ENCODE assay signal across 8 cellular contexts in genomic region chr3:48595526-48596121, GRCh38. TPM values are rescaled to one million over a fixed set of nuclear protein-coding genes. Genes with fewer than 3 reads are reported as not detected.
DNase-seq lines count a peak whose midpoint lies in the region; ATAC-seq and TF ChIP-seq lines count a peak whose summit lies in the region.

No MANE protein-coding gene starts in this region.

- no peaks in the 10 kb centered on the region for H3K4me1 Mint-ChIP-seq in activated T-helper 1 cell treated with anti-CD3 and anti-CD28 coated beads, Interleukin-12 subunit alpha, Interleukin-12 subunit beta, Interleukin-2, Interleukin-4 antibody, amounts not matched to agents 30 ng/mL and 10 ng/mL and 1 ng/mL, durations not matched to agents 14 hours and 24 hours and 36 hours (ENCODE audit: low read depth)

- H3K27ac ChIP-seq in GM23248 = peak overlapping the region; percentile 44
- H3K27ac ChIP-seq in gastroesophageal sphincter = peak overlapping the region in 2 of 4 donors; percentile 31 to 83
- no peak overlapping the region for H3K27ac ChIP-seq in effector memory CD4-positive, alpha-beta T cell (ENCODE audit: insufficient read depth, low read length, poor library complexity, severe bottlenecking)

- 1 to 3% methylated on average over 10 of the region's 10 CpGs for WGBS in GM23248 (ENCODE audit: low coverage in 1 of 2, low lambda C conversion rate in 2 of 2, missing lambda C conversion rate in 2 of 2), 2 experiments
- 15 to 24% methylated on average over 3 to 8 of the region's 10 CpGs for WGBS in gastroesophageal sphincter (ENCODE audit: low coverage in 1 of 2), 2 donors

- peaks cover 32% of the 10 kb centered on the region for H3F3A ChIP-seq in GM23248 (ENCODE audit: insufficient read depth)

- no peak overlapping the region for H3K27ac Mint-ChIP-seq in activated T-helper 1 cell treated with anti-CD3 and anti-CD28 coated beads, Interleukin-12 subunit alpha, Interleukin-12 subunit beta, Interleukin-2, Interleukin-4 antibody, amounts not matched to agents 30 ng/mL and 10 ng/mL and 1 ng/mL, durations not matched to agents 14 hours and 24 hours and 36 hours

- H3K9me3 Mint-ChIP-seq in activated T-helper 1 cell treated with anti-CD3 and anti-CD28 coated beads, Interleukin-12 subunit alpha, Interleukin-12 subunit beta, Interleukin-2, Interleukin-4 antibody, amounts not matched to agents 30 ng/mL and 10 ng/mL and 1 ng/mL, durations not matched to agents 14 hours and 24 hours and 36 hours = no peaks in the 10 kb centered on the region

- no peaks in the 10 kb centered on the region for H3K9me2 ChIP-seq in GM23248 (ENCODE audit: insufficient read depth)

- H2AFZ ChIP-seq in GM23248 = no peak overlapping the region

- H3K4me3 ChIP-seq in GM23248 = peak overlapping the region; percentile 68
- H3K4me3 ChIP-seq in gastroesophageal sphincter = peak overlapping the region in 1 of 2 donors; percentile 45
- H3K4me3 ChIP-seq in effector memory CD4-positive, alpha-beta T cell (ENCODE audit: insufficient read depth, low read depth, low read length, poor library complexity, severe bottlenecking) = no peak overlapping the region

- no peak for TF ChIP-seq EP300 in gastroesophageal sphincter (IDR thresholded peaks at IDR 0.05)

- H3K36me3 ChIP-seq in GM23248 (ENCODE audit: low read depth) (peaks cover 12% of the 10 kb centered on the region; the same call in 1 of the 2 replicates), gastroesophageal sphincter (peaks cover 0 to 34% of the 10 kb centered on the region in 2 donors)
- peaks cover 29% of the 10 kb centered on the region for H3K36me3 ChIP-seq in effector memory CD4-positive, alpha-beta T cell (ENCODE audit: control insufficient read depth, insufficient read depth, low read length)

- H3K4me2 ChIP-seq in GM23248 (ENCODE audit: unreplicated experiment) = peak overlapping the region; percentile 76

- DNase-seq in GM23248 (peak; percentile 97), SW480 (ENCODE audit: low spot score) (peak; percentile 92), sciatic nerve (ENCODE audit: low spot score) (no peak), NCI-H2196 treated with DMSO at 0.1 percent for 48 hours (lab: John Stamatoyannopoulos, UW; ENCODE audit: unreplicated experiment) (no peak)
- no peak for DNase-seq in activated T-helper 1 cell treated with anti-CD3 and anti-CD28 coated beads, Interleukin-12 subunit alpha, Interleukin-12 subunit beta, Interleukin-2, Interleukin-4 antibody, amounts not matched to agents 30 ng/mL and 10 ng/mL and 1 ng/mL, durations not matched to agents 14 hours and 24 hours and 36 hours (ENCODE audit: low spot score)
- no peak for DNase-seq in effector memory CD4-positive, alpha-beta T cell

- in situ Hi-C loops in GM23248 (cut with MboI) = no loop called here

- no peaks in the 10 kb centered on the region for H4K20me1 ChIP-seq in GM23248 (ENCODE audit: insufficient read depth)

- no peak for TF ChIP-seq CTCF in gastroesophageal sphincter (IDR thresholded peaks at IDR 0.05)

- peaks cover 13% of the 10 kb centered on the region for H3K36me3 Mint-ChIP-seq in activated T-helper 1 cell treated with anti-CD3 and anti-CD28 coated beads, Interleukin-12 subunit alpha, Interleukin-12 subunit beta, Interleukin-2, Interleukin-4 antibody, amounts not matched to agents 30 ng/mL and 10 ng/mL and 1 ng/mL, durations not matched to agents 14 hours and 24 hours and 36 hours (ENCODE audit: low read depth)

- peaks cover 7% of the 10 kb centered on the region; the same call in 1 of the 2 replicates for H3K79me2 ChIP-seq in GM23248 (ENCODE audit: insufficient read depth)

- H3K9ac ChIP-seq in GM23248 = peak overlapping the region; percentile 72; the same call in 1 of the 2 replicates

- peaks cover 52% of the 10 kb centered on the region for H3K4me1 ChIP-seq in GM23248 (ENCODE audit: insufficient read depth)
- peaks cover 0 to 42% (median 32%) of the 10 kb centered on the region in 3 donors for H3K4me1 ChIP-seq in gastroesophageal sphincter
- H3K4me1 ChIP-seq in effector memory CD4-positive, alpha-beta T cell (ENCODE audit: control insufficient read depth, insufficient read depth, low read length, poor library complexity, severe bottlenecking) = peaks cover 5% of the 10 kb centered on the region

- peaks cover 14% of the 10 kb centered on the region for H3K27me3 Mint-ChIP-seq in activated T-helper 1 cell treated with anti-CD3 and anti-CD28 coated beads, Interleukin-12 subunit alpha, Interleukin-12 subunit beta, Interleukin-2, Interleukin-4 antibody, amounts not matched to agents 30 ng/mL and 10 ng/mL and 1 ng/mL, durations not matched to agents 14 hours and 24 hours and 36 hours (ENCODE audit: insufficient read depth)

- intact Hi-C loops in sciatic nerve (cut with DNase I) = no loop called here
- intact Hi-C loops in activated T-helper 1 cell treated with anti-CD3 and anti-CD28 coated beads, Interleukin-12 subunit alpha, Interleukin-12 subunit beta, Interleukin-2, Interleukin-4 antibody, amounts not matched to agents 30 ng/mL and 10 ng/mL and 1 ng/mL, durations not matched to agents 14 hours and 24 hours and 36 hours (cut with micrococcal nuclease) = no loop called here

- no peaks in the 10 kb centered on the region for H3K27me3 ChIP-seq in GM23248 (replicated peaks; ENCODE audit: insufficient read depth)
- H3K27me3 ChIP-seq in gastroesophageal sphincter = peaks cover 39% of the 10 kb centered on the region
- H3K27me3 ChIP-seq in effector memory CD4-positive, alpha-beta T cell (replicated peaks; ENCODE audit: control insufficient read depth, insufficient read depth, low read length, poor library complexity, severe bottlenecking) = peaks cover 11% of the 10 kb centered on the region

- no peak for TF ChIP-seq POLR2A in gastroesophageal sphincter (IDR thresholded peaks at IDR 0.05)

- H3K9me3 ChIP-seq in GM23248 (ENCODE audit: low read depth) (no peaks in the 10 kb centered on the region), gastroesophageal sphincter (no peaks in the 10 kb centered on the region)
- H3K9me3 ChIP-seq in effector memory CD4-positive, alpha-beta T cell (ENCODE audit: control insufficient read depth, low read length) = no peaks in the 10 kb centered on the region

- no peak overlapping the region for H3K4me3 Mint-ChIP-seq in activated T-helper 1 cell treated with anti-CD3 and anti-CD28 coated beads, Interleukin-12 subunit alpha, Interleukin-12 subunit beta, Interleukin-2, Interleukin-4 antibody, amounts not matched to agents 30 ng/mL and 10 ng/mL and 1 ng/mL, durations not matched to agents 14 hours and 24 hours and 36 hours

- ATAC-seq in gastroesophageal sphincter (peak; percentile 16), sciatic nerve (peak; percentile 23)
- ATAC-seq in activated CD4-positive, CD25-positive, alpha-beta regulatory T cell treated with anti-CD3 and anti-CD28 coated beads, Interleukin-2, amount 50 U/mL, for 24 hours = no peak

RNA-seq across cellular contexts. Expression of gene COL7A1, which starts 0.5 kb away (rescaled TPM):
- 27.9 and 33.6 TPM in 2 replicates for total RNA-seq in GM23248 (2014; rRNA removed; shearing (Covaris generic))
- polyA plus RNA-seq in GM23248 (2016; fragmentation: Nextera tagmentation; extraction: Ambion mirVana) = 11.2 and 11.9 TPM in 2 replicates
- total RNA-seq in gastroesophageal sphincter = 1 to 10 TPM; 1.7 to 3.9 (median 1.9) TPM
- 8.7 TPM for total RNA-seq in sciatic nerve
- 0.39 and 0.83 TPM in 2 replicates for total RNA-seq in activated T-helper 1 cell treated with anti-CD3 and anti-CD28 coated beads, Interleukin-12 subunit alpha, Interleukin-12 subunit beta, Interleukin-2, Interleukin-4 antibody, amounts not matched to agents 30 ng/mL and 10 ng/mL and 1 ng/mL, durations not matched to agents 14 hours and 24 hours and 36 hours

RNA-seq across cellular contexts. Expression of gene UQCRC1, which starts 13.8 kb away (rescaled TPM):
- total RNA-seq in GM23248 (2014; rRNA removed; shearing (Covaris generic)) = 285 and 490 TPM in 2 replicates
- polyA plus RNA-seq in GM23248 (2016; fragmentation: Nextera tagmentation; extraction: Ambion mirVana) = 252 and 279 TPM in 2 replicates
- total RNA-seq in gastroesophageal sphincter (100 to 1,000 TPM; 195 to 346 (median 302) TPM), sciatic nerve (96.9 TPM)
- total RNA-seq in activated T-helper 1 cell treated with anti-CD3 and anti-CD28 coated beads, Interleukin-12 subunit alpha, Interleukin-12 subunit beta, Interleukin-2, Interleukin-4 antibody, amounts not matched to agents 30 ng/mL and 10 ng/mL and 1 ng/mL, durations not matched to agents 14 hours and 24 hours and 36 hours = 191 and 193 TPM in 2 replicates

RNA-seq across cellular contexts. Expression of gene TMEM89, which starts 25.9 kb away (rescaled TPM):
- not detected in 2 replicates for total RNA-seq in GM23248 (2014; rRNA removed; shearing (Covaris generic))
- polyA plus RNA-seq in GM23248 (2016; fragmentation: Nextera tagmentation; extraction: Ambion mirVana) = not detected in 2 replicates
- total RNA-seq in gastroesophageal sphincter = not detected
- not detected for total RNA-seq in sciatic nerve
- 1.6 TPM in 1 of 2 replicates, not detected in the other for total RNA-seq in activated T-helper 1 cell treated with anti-CD3 and anti-CD28 coated beads, Interleukin-12 subunit alpha, Interleukin-12 subunit beta, Interleukin-2, Interleukin-4 antibody, amounts not matched to agents 30 ng/mL and 10 ng/mL and 1 ng/mL, durations not matched to agents 14 hours and 24 hours and 36 hours

RNA-seq across cellular contexts. Expression of gene UCN2, which starts 32.0 kb away (rescaled TPM):
- total RNA-seq in GM23248 (2014; rRNA removed; shearing (Covaris generic)) = 0.25 and 0.86 TPM in 2 replicates
- polyA plus RNA-seq in GM23248 (2016; fragmentation: Nextera tagmentation; extraction: Ambion mirVana) = 0.25 and 0.45 TPM in 2 replicates
- under 1 TPM in 1 of 4 donors, not detected in 3; 0.19 TPM for total RNA-seq in gastroesophageal sphincter
- total RNA-seq in sciatic nerve = not detected
- 0.21 TPM in 1 of 2 replicates, not detected in the other for total RNA-seq in activated T-helper 1 cell treated with anti-CD3 and anti-CD28 coated beads, Interleukin-12 subunit alpha, Interleukin-12 subunit beta, Interleukin-2, Interleukin-4 antibody, amounts not matched to agents 30 ng/mL and 10 ng/mL and 1 ng/mL, durations not matched to agents 14 hours and 24 hours and 36 hours

RNA-seq across cellular contexts. Expression of gene PFKFB4, which starts 39.0 kb away (rescaled TPM):
- total RNA-seq in GM23248 (2014; rRNA removed; shearing (Covaris generic)) = 12.6 and 15.3 TPM in 2 replicates
- 10.1 and 12.1 TPM in 2 replicates for polyA plus RNA-seq in GM23248 (2016; fragmentation: Nextera tagmentation; extraction: Ambion mirVana)
- total RNA-seq in gastroesophageal sphincter = 1 to 10 TPM; 1.8 to 2.9 (median 2.4) TPM
- 7.9 TPM for total RNA-seq in sciatic nerve
- 11.7 and 15.5 TPM in 2 replicates for total RNA-seq in activated T-helper 1 cell treated with anti-CD3 and anti-CD28 coated beads, Interleukin-12 subunit alpha, Interleukin-12 subunit beta, Interleukin-2, Interleukin-4 antibody, amounts not matched to agents 30 ng/mL and 10 ng/mL and 1 ng/mL, durations not matched to agents 14 hours and 24 hours and 36 hours

Comparison
In these comparisons a context has a peak if more than half of its experiments do, and no peak if none do; other contexts are left out.
1. DNase-seq: peak in GM23248 (single experiment) and SW480 (single experiment); none in sciatic nerve (single experiment), activated T-helper 1 cell treated with anti-CD3 and anti-CD28 coated beads, Interleukin-12 subunit alpha, Interleukin-12 subunit beta, Interleukin-2, Interleukin-4 antibody, amounts not matched to agents 30 ng/mL and 10 ng/mL and 1 ng/mL, durations not matched to agents 14 hours and 24 hours and 36 hours (single experiment), effector memory CD4-positive, alpha-beta T cell (0 of 3) and NCI-H2196 treated with DMSO at 0.1 percent for 48 hours (single experiment).
2. ATAC-seq: peak in gastroesophageal sphincter (single experiment) and sciatic nerve (single experiment); none in activated CD4-positive, CD25-positive, alpha-beta regulatory T cell treated with anti-CD3 and anti-CD28 coated beads, Interleukin-2, amount 50 U/mL, for 24 hours (0 of 2).